In the genomic region with DNA sequence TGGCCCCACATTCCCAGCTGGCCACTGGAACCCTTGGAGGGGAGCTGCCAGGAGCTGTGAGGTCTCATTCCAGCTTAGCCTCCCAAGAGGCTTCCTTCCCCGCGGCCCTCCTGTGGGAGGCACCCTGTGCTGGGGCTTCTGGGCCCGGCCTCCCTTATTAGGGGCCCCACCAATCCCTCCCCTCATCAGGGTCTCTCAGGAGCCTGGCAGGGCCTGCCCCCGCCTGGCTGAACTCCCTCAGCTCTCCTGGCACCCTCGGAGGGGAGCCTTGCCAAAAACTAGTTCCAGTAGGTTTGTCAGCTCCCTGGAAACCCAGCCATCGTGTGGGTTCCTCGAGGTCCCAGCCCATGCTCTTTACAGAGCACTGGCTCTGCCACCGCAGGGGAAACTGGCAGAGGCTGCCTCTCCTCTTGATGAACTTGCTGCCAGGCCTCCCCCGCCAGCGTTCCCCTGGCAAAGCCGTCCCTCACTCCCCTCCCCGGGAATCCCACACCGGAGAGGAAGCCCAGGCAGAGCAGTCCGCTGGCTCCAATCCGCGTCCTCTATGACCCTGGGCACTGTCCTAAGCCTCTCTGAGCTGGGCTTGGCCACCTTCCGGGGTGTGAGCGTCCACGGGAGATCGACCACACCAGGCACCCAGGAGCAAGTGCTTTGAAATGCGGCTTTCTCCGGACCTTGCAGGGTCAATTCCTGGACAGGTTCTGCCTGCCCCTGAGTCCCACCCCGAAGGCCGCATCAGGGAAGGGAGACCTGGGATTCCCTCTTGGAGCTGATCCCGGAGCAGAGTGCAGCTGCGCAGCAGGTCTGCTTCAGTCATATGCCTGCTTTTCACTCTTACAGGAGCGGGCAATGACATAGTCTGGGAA, we compare ENCODE assay signal across 14 cellular contexts.
DNase-seq lines count a peak whose midpoint lies in the region; ATAC-seq and TF ChIP-seq lines count a peak whose summit lies in the region.
"Had no signal": no experiment of that assay in that cellular context is flagged by ENCODE, and none has a peak within 500 bp of the region (broad histone marks: within the 10 kb centered on the region; RNA-seq: fewer than 3 reads in every experiment).

No MANE protein-coding gene starts in this region.

- ATAC-seq in GM18498 (IDR thresholded peaks at IDR 0.05; ENCODE audit: unreplicated experiment): no peak

- no peak for TF ChIP-seq POLR2A in spleen (IDR thresholded peaks at IDR 0.05)

- no peaks in the 10 kb centered on the region for H3K9me3 ChIP-seq in spleen
- no peaks in the 10 kb centered on the region for H3K9me3 ChIP-seq in Caco-2

- POLR2A ChIA-PET in Caco-2 (lab: Charles Lee): no interaction called here

- 57 to 73% (median 67%) methylated on average over 22 to 27 of the region's 27 CpGs for WGBS in spleen, 5 donors

- BruUV-seq in Caco-2 (replicated peaks; lab: Mats Ljungman, UMichigan): no TSS peak

- TF ChIP-seq CTCF in spleen (IDR thresholded peaks at IDR 0.05 in 8 of 11, conservative IDR thresholded peaks at IDR 0.05 in 3 of 11): no peak
- no peak for TF ChIP-seq CTCF in Caco-2 (IDR thresholded peaks at IDR 0.05; ENCODE audit: insufficient read depth in 1 of 2, low read depth in 1 of 2, low read length in 1 of 2, severe bottlenecking in 1 of 2, unreplicated experiment in 1 of 2)

- H3K4me3 Mint-ChIP-seq in Caco-2 (ENCODE audit: unreplicated experiment): no peak overlapping the region
- H3K4me3 Mint-ChIP-seq: central memory CD8-positive, alpha-beta T cell had no signal

- no peaks in the 10 kb centered on the region for H3K27me3 Mint-ChIP-seq in Caco-2 (ENCODE audit: insufficient read depth, unreplicated experiment)
- H3K27me3 Mint-ChIP-seq: central memory CD8-positive, alpha-beta T cell had no signal

- H3K27ac ChIP-seq in caudate nucleus (ENCODE audit: low read depth, low read length): no peak overlapping the region
- no peak overlapping the region for H3K27ac ChIP-seq in spleen
- H3K27ac ChIP-seq: HL-60 had no signal

- H3K4me1 ChIP-seq in spleen (no peaks in the 10 kb centered on the region), Caco-2 (peaks cover 33% of the 10 kb centered on the region)

- intact Hi-C loops in spleen (cut with DNase I; ENCODE audit: low total_unique reads): no loop called here
- intact Hi-C loops in Caco-2 (cut with micrococcal nuclease; ENCODE audit: unreplicated experiment): loop anchor here (1.0 kb wide), 1 partner anchor 17 kb away; no protein-coding TSS in a partner anchor

- H3K27ac Mint-ChIP-seq in Caco-2 (ENCODE audit: unreplicated experiment): no peak overlapping the region

- H3K4me3 ChIP-seq in spleen: no peak overlapping the region
- H3K4me3 ChIP-seq in Caco-2 (ENCODE audit: low read depth, low read length): no peak overlapping the region

- CTCF ChIA-PET in Caco-2 (lab: Charles Lee): no interaction called here

- H3K4me1 Mint-ChIP-seq in Caco-2 (ENCODE audit: low read depth, unreplicated experiment): peaks cover 35% of the 10 kb centered on the region
- H3K4me1 Mint-ChIP-seq: central memory CD8-positive, alpha-beta T cell had no signal

- DNase-seq in NCI-H1694 (lab: John Stamatoyannopoulos, UW) (peak; percentile 35), NCI-H1694 treated with DMSO at 0.1 percent for 48 hours (lab: John Stamatoyannopoulos, UW) (no peak), caudate nucleus (lab: John Stamatoyannopoulos, UW) (peak in 35 of 61 donors; percentile 16 to 77 (median 46)), left kidney (ENCODE audit: low read depth, low spot score) (peak; percentile 54), spleen (peak; percentile 68), cortex of kidney (lab: John Stamatoyannopoulos, UW) (no peak), Caco-2 (no peak)
- DNase-seq: activated T-cell treated with anti-CD3 and anti-CD28 coated beads, Interleukin-2, amount 50 U/mL, for 1 hour; DMS53; NK-92 treated with Interleukin-12 subunit alpha and Interleukin-12 subunit beta, amount 100 ng/mL, for 24 hours; T-helper 2 cell had no signal

- no peaks in the 10 kb centered on the region for H3K9me3 Mint-ChIP-seq in Caco-2 (ENCODE audit: unreplicated experiment)
- H3K9me3 Mint-ChIP-seq: central memory CD8-positive, alpha-beta T cell had no signal

- H3K36me3 Mint-ChIP-seq in Caco-2 (ENCODE audit: insufficient read depth, unreplicated experiment): peaks cover 4% of the 10 kb centered on the region

- no peaks in the 10 kb centered on the region for H3K36me3 ChIP-seq in spleen
- H3K36me3 ChIP-seq in Caco-2 (ENCODE audit: control insufficient read depth, insufficient read depth, low read length): no peaks in the 10 kb centered on the region

- peaks cover 0 to 21% (median 0%) of the 10 kb centered on the region in 7 donors for H3K27me3 ChIP-seq in spleen (replicated peaks in 1 of 7)
- H3K27me3 ChIP-seq in Caco-2 (replicated peaks; ENCODE audit: control insufficient read depth, insufficient read depth, low read length): no peaks in the 10 kb centered on the region

Comparison
In these comparisons a context has a peak if more than half of its experiments do, and no peak if none do; other contexts are left out.
1. DNase-seq: peak in NCI-H1694 (single experiment), caudate nucleus (35 of 61), left kidney (single experiment) and spleen (single experiment); none in NCI-H1694 treated with DMSO at 0.1 percent for 48 hours (single experiment), cortex of kidney (single experiment) and Caco-2 (0 of 2).